Comparison of ENCODE assay signal across 26 cellular contexts in genomic region chr7:122758501-122758900, GRCh38. TPM values are rescaled to one million over a fixed set of nuclear protein-coding genes. Genes with fewer than 3 reads are reported as not detected.
"Had no signal": no experiment of that assay in that cellular context is flagged by ENCODE, and none has a peak within 500 bp of the region (broad histone marks: within the 10 kb centered on the region; RNA-seq: fewer than 3 reads in every experiment).

No MANE protein-coding gene starts in this region.

- H3K4me3 Mint-ChIP-seq: dendritic cell treated with granulocyte-macrophage colony-stimulating factor and Interleukin-4, amounts not matched to agents 40 ng/mL and 50 ng/mL, for 4 days; mesothelial cell of epicardium; naive B cell; naive thymus-derived CD8-positive, alpha-beta T cell had no signal

- H3K4me3 ChIP-seq: colonic mucosa, esophagus muscularis mucosa, gastroesophageal sphincter, heart right ventricle, left lung, lower lobe of right lung, mucosa of descending colon had no signal

- H3K4me1 Mint-ChIP-seq: naive B cell; naive thymus-derived CD8-positive, alpha-beta T cell had no signal

- H3K9me3 ChIP-seq: colonic mucosa, esophagus muscularis mucosa, gastroesophageal sphincter, heart right ventricle, left lung, lower lobe of right lung, mucosa of descending colon had no signal

- H3K9me3 Mint-ChIP-seq: dendritic cell treated with granulocyte-macrophage colony-stimulating factor and Interleukin-4, amounts not matched to agents 40 ng/mL and 50 ng/mL, for 4 days; mesothelial cell of epicardium had no signal

- H3K36me3 Mint-ChIP-seq: mesothelial cell of epicardium; naive B cell; naive thymus-derived CD8-positive, alpha-beta T cell had no signal

- H3K27me3 ChIP-seq: colonic mucosa, esophagus muscularis mucosa, foreskin keratinocyte, gastroesophageal sphincter, heart right ventricle, left lung had no signal

- ATAC-seq: foreskin keratinocyte; gastroesophageal sphincter; heart right ventricle; left cardiac atrium; left lung; left ventricle myocardium superior; lower lobe of right lung; mucosa of descending colon; naive thymus-derived CD8-positive, alpha-beta T cell had no signal

- H3K27me3 Mint-ChIP-seq: dendritic cell treated with granulocyte-macrophage colony-stimulating factor and Interleukin-4, amounts not matched to agents 40 ng/mL and 50 ng/mL, for 4 days; naive B cell; naive thymus-derived CD8-positive, alpha-beta T cell had no signal

- H3K36me3 ChIP-seq: colonic mucosa, esophagus muscularis mucosa, gastroesophageal sphincter, heart right ventricle, left lung, lower lobe of right lung had no signal

- H3K27ac ChIP-seq: colonic mucosa, esophagus muscularis mucosa, foreskin keratinocyte, gastroesophageal sphincter, heart right ventricle, left lung, lower lobe of right lung had no signal

- DNase-seq: colonic mucosa; cortex of kidney; effector CD4-positive, alpha-beta T cell; effector memory CD4-positive, alpha-beta T cell; foreskin keratinocyte; head of caudate nucleus; heart right ventricle; hippocampal formation; left cardiac atrium; left lung; left ventricle myocardium superior; lower lobe of right lung; mesenchymal stem cell; mucosa of descending colon; naive B cell; naive thymus-derived CD8-positive, alpha-beta T cell had no signal

- H3K4me1 ChIP-seq: colonic mucosa, foreskin keratinocyte, gastroesophageal sphincter, heart right ventricle, left lung, lower lobe of right lung had no signal

- H3K27ac Mint-ChIP-seq: dendritic cell treated with granulocyte-macrophage colony-stimulating factor and Interleukin-4, amounts not matched to agents 40 ng/mL and 50 ng/mL, for 4 days; mesothelial cell of epicardium; naive thymus-derived CD8-positive, alpha-beta T cell had no signal

RNA-seq across cellular contexts. Expression of gene RNF148, which starts 55.8 kb away (rescaled TPM):
- total RNA-seq: foreskin keratinocyte; mesothelial cell of epicardium; myocyte; naive thymus-derived CD8-positive, alpha-beta T cell had no signal
- polyA plus RNA-seq: foreskin keratinocyte; keratinocyte; naive thymus-derived CD8-positive, alpha-beta T cell had no signal

RNA-seq across cellular contexts. Expression of gene RNF133, which starts 59.6 kb away (rescaled TPM):
- total RNA-seq: epithelial cell of proximal tubule; foreskin keratinocyte; kidney epithelial cell; myocyte; naive thymus-derived CD8-positive, alpha-beta T cell had no signal
- polyA plus RNA-seq: endothelial cell of umbilical vein; esophagus; foreskin keratinocyte; heart right ventricle; keratinocyte; naive thymus-derived CD8-positive, alpha-beta T cell had no signal
